8 cellular contexts compared by ENCODE assay signal in genomic region chr18:54392621-54393023, GRCh38.
DNase-seq lines count a peak whose midpoint lies in the region; ATAC-seq lines count a peak whose summit lies in the region.

No MANE protein-coding gene starts in this region.

- ATAC-seq in GM18499 (IDR thresholded peaks at IDR 0.05; ENCODE audit: insufficient read depth, unreplicated experiment) (peak; percentile 40), HG02852 (IDR thresholded peaks at IDR 0.05; ENCODE audit: unreplicated experiment) (peak; percentile 65)

- peak; percentile 56 for DNase-seq in AG20443 (ENCODE audit: low spot score)
- peak; percentile 62 for DNase-seq in NCI-H146 (lab: John Stamatoyannopoulos, UW)
- peak; percentile 46 for DNase-seq in SW480 (ENCODE audit: low spot score)
- DNase-seq in fibroblast of the conjunctiva (ENCODE audit: low read depth) = peak; percentile 50
- peak; percentile 80 for DNase-seq in pons (ENCODE audit: low spot score)
- no peak for DNase-seq in NK-92 treated with Interleukin-12 subunit alpha and Interleukin-12 subunit beta, amount 100 ng/mL, for 24 hours (lab: John Stamatoyannopoulos, UW)
